Comparison of ENCODE assay signal across 1 cellular context in the genomic region with DNA sequence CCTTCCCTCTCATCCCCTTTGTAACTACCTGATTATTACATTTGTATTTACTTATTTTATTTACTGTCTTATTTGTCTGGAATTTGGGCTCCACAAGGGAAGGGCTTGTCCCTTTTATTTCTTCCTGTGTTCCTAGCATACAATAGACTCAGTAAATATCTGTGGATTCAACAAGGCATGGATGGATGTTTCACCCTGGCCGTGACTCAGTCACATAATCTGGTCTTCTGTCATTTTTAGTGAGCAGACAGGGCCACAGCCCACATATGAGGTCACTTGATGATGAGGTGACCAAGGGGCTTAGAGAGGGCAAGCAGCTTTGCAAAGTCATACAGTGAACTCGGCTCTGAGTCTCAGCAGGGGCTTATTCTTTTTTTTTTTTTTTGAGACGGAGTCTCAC.
TF ChIP-seq lines count a peak whose summit lies in the region.

No MANE protein-coding gene starts in this region.

TF ChIP-seq in H1, 55 proteins besides CTCF, POLR2A, EP300 and RAD21:
- TF ChIP-seq POU5F1 (IDR thresholded peaks at IDR 0.05; ENCODE audit: low read depth, low read length) (no peak), MAFK (IDR thresholded peaks at IDR 0.05; ENCODE audit: low read depth, low read length) (no peak), YY1 (IDR thresholded peaks at IDR 0.05; ENCODE audit: low read depth, low read length) (no peak), SP1 (IDR thresholded peaks at IDR 0.05; ENCODE audit: low read depth, low read length) (no peak), RBBP5 (IDR thresholded peaks at IDR 0.05; ENCODE audit: borderline replicate concordance, low read depth, low read length) (no peak), CEBPB (IDR thresholded peaks at IDR 0.05; ENCODE audit: low read depth, low read length) (no peak), CREB1 (IDR thresholded peaks at IDR 0.05) (no peak)
- TF ChIP-seq, protein P1, sequence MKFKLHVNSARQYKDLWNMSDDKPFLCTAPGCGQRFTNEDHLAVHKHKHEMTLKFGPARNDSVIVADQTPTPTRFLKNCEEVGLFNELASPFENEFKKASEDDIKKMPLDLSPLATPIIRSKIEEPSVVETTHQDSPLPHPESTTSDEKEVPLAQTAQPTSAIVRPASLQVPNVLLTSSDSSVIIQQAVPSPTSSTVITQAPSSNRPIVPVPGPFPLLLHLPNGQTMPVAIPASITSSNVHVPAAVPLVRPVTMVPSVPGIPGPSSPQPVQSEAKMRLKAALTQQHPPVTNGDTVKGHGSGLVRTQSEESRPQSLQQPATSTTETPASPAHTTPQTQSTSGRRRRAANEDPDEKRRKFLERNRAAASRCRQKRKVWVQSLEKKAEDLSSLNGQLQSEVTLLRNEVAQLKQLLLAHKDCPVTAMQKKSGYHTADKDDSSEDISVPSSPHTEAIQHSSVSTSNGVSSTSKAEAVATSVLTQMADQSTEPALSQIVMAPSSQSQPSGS (IDR thresholded peaks at IDR 0.05; ENCODE audit: low read length) = no peak
- TF ChIP-seq, protein P2, sequence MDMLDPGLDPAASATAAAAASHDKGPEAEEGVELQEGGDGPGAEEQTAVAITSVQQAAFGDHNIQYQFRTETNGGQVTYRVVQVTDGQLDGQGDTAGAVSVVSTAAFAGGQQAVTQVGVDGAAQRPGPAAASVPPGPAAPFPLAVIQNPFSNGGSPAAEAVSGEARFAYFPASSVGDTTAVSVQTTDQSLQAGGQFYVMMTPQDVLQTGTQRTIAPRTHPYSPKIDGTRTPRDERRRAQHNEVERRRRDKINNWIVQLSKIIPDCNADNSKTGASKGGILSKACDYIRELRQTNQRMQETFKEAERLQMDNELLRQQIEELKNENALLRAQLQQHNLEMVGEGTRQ (IDR thresholded peaks at IDR 0.05; ENCODE audit: low read length) = no peak
- TF ChIP-seq, protein P3, sequence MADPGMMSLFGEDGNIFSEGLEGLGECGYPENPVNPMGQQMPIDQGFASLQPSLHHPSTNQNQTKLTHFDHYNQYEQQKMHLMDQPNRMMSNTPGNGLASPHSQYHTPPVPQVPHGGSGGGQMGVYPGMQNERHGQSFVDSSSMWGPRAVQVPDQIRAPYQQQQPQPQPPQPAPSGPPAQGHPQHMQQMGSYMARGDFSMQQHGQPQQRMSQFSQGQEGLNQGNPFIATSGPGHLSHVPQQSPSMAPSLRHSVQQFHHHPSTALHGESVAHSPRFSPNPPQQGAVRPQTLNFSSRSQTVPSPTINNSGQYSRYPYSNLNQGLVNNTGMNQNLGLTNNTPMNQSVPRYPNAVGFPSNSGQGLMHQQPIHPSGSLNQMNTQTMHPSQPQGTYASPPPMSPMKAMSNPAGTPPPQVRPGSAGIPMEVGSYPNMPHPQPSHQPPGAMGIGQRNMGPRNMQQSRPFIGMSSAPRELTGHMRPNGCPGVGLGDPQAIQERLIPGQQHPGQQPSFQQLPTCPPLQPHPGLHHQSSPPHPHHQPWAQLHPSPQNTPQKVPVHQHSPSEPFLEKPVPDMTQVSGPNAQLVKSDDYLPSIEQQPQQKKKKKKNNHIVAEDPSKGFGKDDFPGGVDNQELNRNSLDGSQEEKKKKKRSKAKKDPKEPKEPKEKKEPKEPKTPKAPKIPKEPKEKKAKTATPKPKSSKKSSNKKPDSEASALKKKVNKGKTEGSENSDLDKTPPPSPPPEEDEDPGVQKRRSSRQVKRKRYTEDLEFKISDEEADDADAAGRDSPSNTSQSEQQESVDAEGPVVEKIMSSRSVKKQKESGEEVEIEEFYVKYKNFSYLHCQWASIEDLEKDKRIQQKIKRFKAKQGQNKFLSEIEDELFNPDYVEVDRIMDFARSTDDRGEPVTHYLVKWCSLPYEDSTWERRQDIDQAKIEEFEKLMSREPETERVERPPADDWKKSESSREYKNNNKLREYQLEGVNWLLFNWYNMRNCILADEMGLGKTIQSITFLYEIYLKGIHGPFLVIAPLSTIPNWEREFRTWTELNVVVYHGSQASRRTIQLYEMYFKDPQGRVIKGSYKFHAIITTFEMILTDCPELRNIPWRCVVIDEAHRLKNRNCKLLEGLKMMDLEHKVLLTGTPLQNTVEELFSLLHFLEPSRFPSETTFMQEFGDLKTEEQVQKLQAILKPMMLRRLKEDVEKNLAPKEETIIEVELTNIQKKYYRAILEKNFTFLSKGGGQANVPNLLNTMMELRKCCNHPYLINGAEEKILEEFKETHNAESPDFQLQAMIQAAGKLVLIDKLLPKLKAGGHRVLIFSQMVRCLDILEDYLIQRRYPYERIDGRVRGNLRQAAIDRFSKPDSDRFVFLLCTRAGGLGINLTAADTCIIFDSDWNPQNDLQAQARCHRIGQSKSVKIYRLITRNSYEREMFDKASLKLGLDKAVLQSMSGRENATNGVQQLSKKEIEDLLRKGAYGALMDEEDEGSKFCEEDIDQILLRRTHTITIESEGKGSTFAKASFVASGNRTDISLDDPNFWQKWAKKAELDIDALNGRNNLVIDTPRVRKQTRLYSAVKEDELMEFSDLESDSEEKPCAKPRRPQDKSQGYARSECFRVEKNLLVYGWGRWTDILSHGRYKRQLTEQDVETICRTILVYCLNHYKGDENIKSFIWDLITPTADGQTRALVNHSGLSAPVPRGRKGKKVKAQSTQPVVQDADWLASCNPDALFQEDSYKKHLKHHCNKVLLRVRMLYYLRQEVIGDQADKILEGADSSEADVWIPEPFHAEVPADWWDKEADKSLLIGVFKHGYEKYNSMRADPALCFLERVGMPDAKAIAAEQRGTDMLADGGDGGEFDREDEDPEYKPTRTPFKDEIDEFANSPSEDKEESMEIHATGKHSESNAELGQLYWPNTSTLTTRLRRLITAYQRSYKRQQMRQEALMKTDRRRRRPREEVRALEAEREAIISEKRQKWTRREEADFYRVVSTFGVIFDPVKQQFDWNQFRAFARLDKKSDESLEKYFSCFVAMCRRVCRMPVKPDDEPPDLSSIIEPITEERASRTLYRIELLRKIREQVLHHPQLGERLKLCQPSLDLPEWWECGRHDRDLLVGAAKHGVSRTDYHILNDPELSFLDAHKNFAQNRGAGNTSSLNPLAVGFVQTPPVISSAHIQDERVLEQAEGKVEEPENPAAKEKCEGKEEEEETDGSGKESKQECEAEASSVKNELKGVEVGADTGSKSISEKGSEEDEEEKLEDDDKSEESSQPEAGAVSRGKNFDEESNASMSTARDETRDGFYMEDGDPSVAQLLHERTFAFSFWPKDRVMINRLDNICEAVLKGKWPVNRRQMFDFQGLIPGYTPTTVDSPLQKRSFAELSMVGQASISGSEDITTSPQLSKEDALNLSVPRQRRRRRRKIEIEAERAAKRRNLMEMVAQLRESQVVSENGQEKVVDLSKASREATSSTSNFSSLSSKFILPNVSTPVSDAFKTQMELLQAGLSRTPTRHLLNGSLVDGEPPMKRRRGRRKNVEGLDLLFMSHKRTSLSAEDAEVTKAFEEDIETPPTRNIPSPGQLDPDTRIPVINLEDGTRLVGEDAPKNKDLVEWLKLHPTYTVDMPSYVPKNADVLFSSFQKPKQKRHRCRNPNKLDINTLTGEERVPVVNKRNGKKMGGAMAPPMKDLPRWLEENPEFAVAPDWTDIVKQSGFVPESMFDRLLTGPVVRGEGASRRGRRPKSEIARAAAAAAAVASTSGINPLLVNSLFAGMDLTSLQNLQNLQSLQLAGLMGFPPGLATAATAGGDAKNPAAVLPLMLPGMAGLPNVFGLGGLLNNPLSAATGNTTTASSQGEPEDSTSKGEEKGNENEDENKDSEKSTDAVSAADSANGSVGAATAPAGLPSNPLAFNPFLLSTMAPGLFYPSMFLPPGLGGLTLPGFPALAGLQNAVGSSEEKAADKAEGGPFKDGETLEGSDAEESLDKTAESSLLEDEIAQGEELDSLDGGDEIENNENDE (IDR thresholded peaks at IDR 0.05; ENCODE audit: insufficient replicate concordance, low read length) = no peak
